ENCODE assay signal across 1 cellular context in the genomic region with DNA sequence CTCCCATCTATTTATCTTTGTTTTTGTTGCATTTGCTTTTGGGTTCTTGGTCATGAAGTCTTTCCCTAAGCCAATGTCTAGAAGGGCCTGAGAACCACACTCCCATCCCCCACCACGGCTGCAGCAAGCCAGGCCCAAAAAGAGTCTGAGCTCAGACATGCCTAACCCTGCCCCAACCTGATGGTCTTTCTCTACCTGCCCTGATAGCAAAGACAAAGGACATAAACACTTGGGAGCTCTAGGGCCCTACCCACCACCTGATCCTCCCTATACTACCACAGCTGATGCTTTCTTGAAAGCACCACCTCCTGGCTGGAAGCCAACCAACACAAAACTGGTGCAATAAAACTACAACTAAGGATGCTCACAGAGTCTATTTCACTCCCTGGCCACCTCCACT.
TF ChIP-seq lines count a peak whose summit lies in the region.

No MANE protein-coding gene starts in this region.

TF ChIP-seq in HEK293, 187 proteins besides CTCF, POLR2A, EP300 and RAD21 (continued from another document):
- TF ChIP-seq ZNF585B (tag by site-specific recombination; IDR thresholded peaks at IDR 0.05) (no peak), KLF16 (tag by site-specific recombination; IDR thresholded peaks at IDR 0.05) (0 out of 2 replicates have a peak, but pooled peaks have one; percentile 22)
